In the genomic region with DNA sequence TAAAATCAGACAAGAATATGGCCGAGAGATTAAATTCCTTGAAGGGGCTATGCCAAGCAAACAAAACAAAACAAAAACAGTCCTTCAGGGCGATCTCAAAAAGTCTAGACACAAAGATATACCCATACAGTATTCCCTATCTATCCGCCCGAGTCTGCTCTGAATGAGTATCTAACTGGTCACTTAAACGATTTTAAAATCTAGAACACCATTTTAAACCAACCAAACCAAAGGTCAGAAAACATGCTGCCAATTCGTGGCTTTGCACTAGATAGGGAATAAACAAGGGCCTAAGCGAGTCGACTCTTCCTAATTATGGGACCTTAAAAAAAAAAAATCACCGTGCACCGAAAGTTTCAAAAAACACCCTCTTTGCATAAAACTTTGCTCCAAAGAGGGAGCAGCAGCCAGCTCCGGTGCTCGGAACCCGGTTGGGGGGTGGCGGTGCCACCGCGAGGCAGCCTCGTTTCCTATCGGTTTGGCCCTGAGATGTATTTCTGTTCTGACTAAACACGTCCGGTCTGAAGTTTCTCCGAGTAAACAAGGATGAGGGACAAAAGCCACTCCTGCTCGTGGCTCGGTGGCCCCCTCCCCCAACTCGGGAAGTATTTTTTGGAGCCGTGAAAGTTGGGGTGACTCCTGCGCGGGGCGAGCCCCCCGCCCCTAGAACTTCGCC, we compare ENCODE assay signal across 8 cellular contexts. TPM values are rescaled to one million over a fixed set of nuclear protein-coding genes. Genes with fewer than 3 reads are reported as not detected.
A peak's percentile ranks its signal among the peaks of the same experiment; 100 is the strongest.
DNase-seq lines count a peak whose midpoint lies in the region; ATAC-seq, FAIRE-seq and TF ChIP-seq lines count a peak whose summit lies in the region.

No MANE protein-coding gene starts in this region.

- H3K4me1 Mint-ChIP-seq in naive B cell: peaks cover 23 to 50% (median 42%) of the 10 kb centered on the region in 3 donors

- ATAC-seq in HG02588 (IDR thresholded peaks at IDR 0.05; ENCODE audit: unreplicated experiment) (peak; percentile 38), naive B cell (ENCODE audit: low read depth in 2 of 2) (peak in 1 of 2 donors; percentile 5), HG03139 (IDR thresholded peaks at IDR 0.05; ENCODE audit: unreplicated experiment) (no peak)

- peak overlapping the region; percentile 93 to 99 (median 96) for H3K27ac Mint-ChIP-seq in naive B cell

- TF ChIP-seq POLR2A in GM12892 (IDR thresholded peaks at IDR 0.05; ENCODE audit: low read depth, low read length) (peak; percentile 68), erythroblast (IDR thresholded peaks at IDR 0.05; ENCODE audit: low read length) (no peak)

- H3K9me3 Mint-ChIP-seq in naive B cell: peaks cover 0 to 3% (median 0%) of the 10 kb centered on the region in 7 donors

- peaks cover 5 to 7% of the 10 kb centered on the region in 2 donors for H3K36me3 Mint-ChIP-seq in naive B cell

- no peaks in the 10 kb centered on the region for H3K27me3 Mint-ChIP-seq in naive B cell

- DNase-seq in GM12892 (ENCODE audit: insufficient read length) (peak; percentile 35), NCI-H748 (lab: John Stamatoyannopoulos, UW; ENCODE audit: unreplicated experiment) (peak; percentile 87), activated T-cell treated with anti-CD3 and anti-CD28 coated beads for 24 hours (ENCODE audit: low read depth) (peak; percentile 67), erythroblast (lab: John Stamatoyannopoulos, UW) (peak; percentile 68 to 82), naive B cell (peak; percentile 59)
- peak; percentile 48 for DNase-seq in stimulated activated CD8-positive, alpha-beta memory T cell treated with anti-CD3 and anti-CD28 coated beads, Interleukin-7, amount 100 ng/mL, for 24 hours (ENCODE audit: low read depth)

- FAIRE-seq in GM12892 (lab: Jason Lieb, UNC): peak; percentile 96

- peak overlapping the region; percentile 80 to 97 (median 93) for H3K4me3 Mint-ChIP-seq in naive B cell

RNA-seq across cellular contexts. Expression of gene HMGB1, which starts 1.8 kb away (rescaled TPM):
- polyA plus RNA-seq in GM12892 (2012; ENCODE audit: missing spikeins): 575 TPM
- 100 to 1,000 TPM; 649 to 840 (median 792) TPM for polyA plus RNA-seq in naive B cell (ENCODE audit: low read depth in 6 of 6)

RNA-seq across cellular contexts. Expression of gene UBE2L5, which starts 41.7 kb away (rescaled TPM):
- polyA plus RNA-seq in GM12892 (2012; ENCODE audit: missing spikeins): 0.53 TPM
- under 1 TPM in 2 of 6 donors, not detected in 4; 0.19 to 0.31 TPM for polyA plus RNA-seq in naive B cell (ENCODE audit: low read depth in 6 of 6)

Comparison
In these comparisons a context has a peak if more than half of its experiments do, and no peak if none do; other contexts are left out.
1. DNase-seq: peak in every context shown above with its lines; median percentile 87 in NCI-H748; 75 in erythroblast; 67 in activated T-cell treated with anti-CD3 and anti-CD28 coated beads for 24 hours; 59 in naive B cell; 48 in stimulated activated CD8-positive, alpha-beta memory T cell treated with anti-CD3 and anti-CD28 coated beads, Interleukin-7, amount 100 ng/mL, for 24 hours; 35 in GM12892.